8 cellular contexts compared by ENCODE assay signal in genomic region chr1:147627435-147628110, GRCh38. TPM values are rescaled to one million over a fixed set of nuclear protein-coding genes. Genes with fewer than 3 reads are reported as not detected.
A peak's percentile ranks its signal among the peaks of the same experiment; 100 is the strongest.
DNase-seq lines count a peak whose midpoint lies in the region; ATAC-seq and TF ChIP-seq lines count a peak whose summit lies in the region.

No MANE protein-coding gene starts in this region.

- POLR2A ChIA-PET in CD8-positive, alpha-beta T cell (lab: Charles Lee), result no interaction called here

- no peaks in the 10 kb centered on the region for H3K9me3 Mint-ChIP-seq in CD8-positive, alpha-beta T cell

- H3K4me1 ChIP-seq in CD8-positive, alpha-beta T cell (ENCODE audit: insufficient read depth, low read length), result peaks cover 6% of the 10 kb centered on the region

- peak; percentile 77 for TF ChIP-seq CTCF in CD8-positive, alpha-beta T cell (IDR thresholded peaks at IDR 0.05)

- DNase-seq in CD8-positive, alpha-beta T cell, result peak in 6 of 7 experiments; percentile 34 to 71 (median 52)
- DNase-seq in NCI-H146 (lab: John Stamatoyannopoulos, UW) (peak; percentile 75), ecto neural progenitor cell (ENCODE audit: low spot score) (peak; percentile 61), lung microvascular endothelial cell (ENCODE audit: low read depth in 2 of 2) (peak; percentile 58 to 75)
- DNase-seq in activated CD4-positive, alpha-beta T cell treated with anti-CD3 and anti-CD28 coated beads for 1 hour, result peak; percentile 30
- DNase-seq in stimulated activated naive CD8-positive, alpha-beta T cell treated with anti-CD3 and anti-CD28 coated beads, Interleukin-15, Interleukin-2, amounts not matched to agents 100 U/mL and 50 U/mL, for 24 hours, result peak; percentile 60

- H3K9me3 ChIP-seq in CD8-positive, alpha-beta T cell (ENCODE audit: low read length), result no peaks in the 10 kb centered on the region

- H3K27ac ChIP-seq in CD8-positive, alpha-beta T cell (ENCODE audit: low read depth, low read length), result no peak overlapping the region

- H3K36me3 ChIP-seq in CD8-positive, alpha-beta T cell (ENCODE audit: insufficient read depth, low read length), result no peaks in the 10 kb centered on the region

- no peaks in the 10 kb centered on the region for H3K27me3 Mint-ChIP-seq in CD8-positive, alpha-beta T cell (ENCODE audit: low read depth)

- peaks cover 31% of the 10 kb centered on the region for H3K4me1 Mint-ChIP-seq in CD8-positive, alpha-beta T cell (ENCODE audit: low read depth)

- H3K27ac Mint-ChIP-seq in CD8-positive, alpha-beta T cell, result no peak overlapping the region

- ATAC-seq in CD8-positive, alpha-beta T cell, result peak; percentile 83
- ATAC-seq in GM19455 (IDR thresholded peaks at IDR 0.05; ENCODE audit: unreplicated experiment) (peak; percentile 63), HG03039 (IDR thresholded peaks at IDR 0.05; ENCODE audit: unreplicated experiment) (no peak)
- peak; percentile 68 for ATAC-seq in stimulated activated naive CD8-positive, alpha-beta T cell treated with anti-CD3 and anti-CD28 coated beads, Interleukin-15, Interleukin-2, amounts not matched to agents 100 U/mL and 50 U/mL, for 24 hours

- no peak overlapping the region for H3K4me3 Mint-ChIP-seq in CD8-positive, alpha-beta T cell

- no peaks in the 10 kb centered on the region for H3K27me3 ChIP-seq in CD8-positive, alpha-beta T cell (ENCODE audit: insufficient read depth, low read length)

- H3K4me3 ChIP-seq in CD8-positive, alpha-beta T cell (ENCODE audit: low read depth, low read length), result no peak overlapping the region

- CTCF ChIA-PET in CD8-positive, alpha-beta T cell (lab: Charles Lee), result interaction anchor here (0.8 to 3.6 kb wide), 22 partner anchors 8 to 265 kb away, joined by 3 to 43 read pairs (median 4); a partner anchor contains a TSS

- intact Hi-C loops in CD8-positive, alpha-beta T cell (cut with DNase I, micrococcal nuclease), result loop anchor here (1.0 to 2.0 kb wide), 3 partner anchors 29 to 132 kb away; no protein-coding TSS in a partner anchor

- peaks cover 35% of the 10 kb centered on the region for H3K36me3 Mint-ChIP-seq in CD8-positive, alpha-beta T cell

RNA-seq across cellular contexts. Expression of gene ACP6, which starts 42.8 kb away (rescaled TPM):
- total RNA-seq in CD8-positive, alpha-beta T cell, result 1 to 10 TPM; 4.4 to 4.9 TPM
- 1.4 and 1.7 TPM in 2 replicates for total RNA-seq in lung microvascular endothelial cell
